Comparison of ENCODE assay signal across 1 cellular context in the genomic region with DNA sequence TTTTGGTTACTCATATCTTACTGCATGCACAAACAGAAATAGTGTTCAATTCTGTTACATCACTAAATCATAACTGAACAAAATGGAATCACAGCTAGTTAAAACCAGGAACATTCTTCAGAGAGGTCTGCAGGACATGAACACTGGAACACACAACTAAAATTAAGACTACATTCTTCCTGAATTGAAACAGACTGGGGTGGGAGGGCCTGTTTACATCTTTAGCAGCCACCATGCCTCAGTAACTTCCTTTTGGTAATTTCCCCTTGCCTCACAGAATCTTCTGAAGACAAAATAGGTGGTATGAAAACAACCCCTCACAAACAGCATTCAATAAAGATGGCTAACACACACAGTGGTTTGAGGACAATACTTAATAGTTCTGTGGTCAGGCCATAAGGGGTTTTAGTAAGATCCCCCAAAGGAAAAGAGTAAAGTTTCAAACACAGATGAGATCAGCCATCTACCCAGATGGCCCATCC.
TF ChIP-seq lines count a peak whose summit lies in the region.

No MANE protein-coding gene starts in this region.

TF ChIP-seq in GM12878, 131 proteins besides CTCF, POLR2A, EP300 and RAD21 (continued from another document and continues in another):
- TF ChIP-seq ZBTB11 (CRISPR knock-in tag; IDR thresholded peaks at IDR 0.05) (no peak), EZH2 (IDR thresholded peaks at IDR 0.05; ENCODE audit: borderline replicate concordance, control insufficient read depth, low read depth, low read length) (no peak), CEBPB (IDR thresholded peaks at IDR 0.05; ENCODE audit: borderline replicate concordance in 1 of 2, low read depth in 2 of 2, low read length in 2 of 2) (no peak), MXI1 (IDR thresholded peaks at IDR 0.05; ENCODE audit: low read depth, low read length) (no peak), IKZF2 (IDR thresholded peaks at IDR 0.05) (peak; percentile 19 to 68; a peak in 1 of 4 replicates), SREBF1 (IDR thresholded peaks at IDR 0.05; ENCODE audit: low read length) (no peak), SREBF2 (IDR thresholded peaks at IDR 0.05; ENCODE audit: low read length) (no peak), PML (IDR thresholded peaks at IDR 0.05; ENCODE audit: low read length) (no peak), NR2C1 (IDR thresholded peaks at IDR 0.05) (no peak), BMI1 (IDR thresholded peaks at IDR 0.05; ENCODE audit: borderline replicate concordance) (no peak), ZNF687 (IDR thresholded peaks at IDR 0.05) (peak; percentile 56; the same call in 1 of the 2 replicates), IRF4 (IDR thresholded peaks at IDR 0.05; ENCODE audit: low read depth, low read length) (no peak), NR2C2 (IDR thresholded peaks at IDR 0.05; ENCODE audit: borderline replicate concordance, control insufficient read depth, insufficient read length, low read depth) (no peak), HCFC1 (IDR thresholded peaks at IDR 0.05; ENCODE audit: low read length) (no peak), SMC3 (IDR thresholded peaks at IDR 0.05; ENCODE audit: borderline replicate concordance, low read length) (no peak), ZNF384 (IDR thresholded peaks at IDR 0.05; ENCODE audit: borderline replicate concordance, low read depth, low read length) (no peak), HDAC2 (IDR thresholded peaks at IDR 0.05) (no peak), TAF1 (IDR thresholded peaks at IDR 0.05; ENCODE audit: borderline replicate concordance, low read depth, low read length) (no peak), RELA (IDR thresholded peaks at IDR 0.05; ENCODE audit: borderline replicate concordance, partially characterized antibody) (no peak)
- TF ChIP-seq, protein P1, sequence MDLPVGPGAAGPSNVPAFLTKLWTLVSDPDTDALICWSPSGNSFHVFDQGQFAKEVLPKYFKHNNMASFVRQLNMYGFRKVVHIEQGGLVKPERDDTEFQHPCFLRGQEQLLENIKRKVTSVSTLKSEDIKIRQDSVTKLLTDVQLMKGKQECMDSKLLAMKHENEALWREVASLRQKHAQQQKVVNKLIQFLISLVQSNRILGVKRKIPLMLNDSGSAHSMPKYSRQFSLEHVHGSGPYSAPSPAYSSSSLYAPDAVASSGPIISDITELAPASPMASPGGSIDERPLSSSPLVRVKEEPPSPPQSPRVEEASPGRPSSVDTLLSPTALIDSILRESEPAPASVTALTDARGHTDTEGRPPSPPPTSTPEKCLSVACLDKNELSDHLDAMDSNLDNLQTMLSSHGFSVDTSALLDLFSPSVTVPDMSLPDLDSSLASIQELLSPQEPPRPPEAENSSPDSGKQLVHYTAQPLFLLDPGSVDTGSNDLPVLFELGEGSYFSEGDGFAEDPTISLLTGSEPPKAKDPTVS (IDR thresholded peaks at IDR 0.05; ENCODE audit: low read depth, low read length): no peak
- TF ChIP-seq, protein P2, sequence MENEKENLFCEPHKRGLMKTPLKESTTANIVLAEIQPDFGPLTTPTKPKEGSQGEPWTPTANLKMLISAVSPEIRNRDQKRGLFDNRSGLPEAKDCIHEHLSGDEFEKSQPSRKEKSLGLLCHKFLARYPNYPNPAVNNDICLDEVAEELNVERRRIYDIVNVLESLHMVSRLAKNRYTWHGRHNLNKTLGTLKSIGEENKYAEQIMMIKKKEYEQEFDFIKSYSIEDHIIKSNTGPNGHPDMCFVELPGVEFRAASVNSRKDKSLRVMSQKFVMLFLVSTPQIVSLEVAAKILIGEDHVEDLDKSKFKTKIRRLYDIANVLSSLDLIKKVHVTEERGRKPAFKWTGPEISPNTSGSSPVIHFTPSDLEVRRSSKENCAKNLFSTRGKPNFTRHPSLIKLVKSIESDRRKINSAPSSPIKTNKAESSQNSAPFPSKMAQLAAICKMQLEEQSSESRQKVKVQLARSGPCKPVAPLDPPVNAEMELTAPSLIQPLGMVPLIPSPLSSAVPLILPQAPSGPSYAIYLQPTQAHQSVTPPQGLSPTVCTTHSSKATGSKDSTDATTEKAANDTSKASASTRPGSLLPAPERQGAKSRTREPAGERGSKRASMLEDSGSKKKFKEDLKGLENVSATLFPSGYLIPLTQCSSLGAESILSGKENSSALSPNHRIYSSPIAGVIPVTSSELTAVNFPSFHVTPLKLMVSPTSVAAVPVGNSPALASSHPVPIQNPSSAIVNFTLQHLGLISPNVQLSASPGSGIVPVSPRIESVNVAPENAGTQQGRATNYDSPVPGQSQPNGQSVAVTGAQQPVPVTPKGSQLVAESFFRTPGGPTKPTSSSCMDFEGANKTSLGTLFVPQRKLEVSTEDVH (IDR thresholded peaks at IDR 0.05; ENCODE audit: low read depth, partially characterized antibody): no peak
- TF ChIP-seq, protein P3, sequence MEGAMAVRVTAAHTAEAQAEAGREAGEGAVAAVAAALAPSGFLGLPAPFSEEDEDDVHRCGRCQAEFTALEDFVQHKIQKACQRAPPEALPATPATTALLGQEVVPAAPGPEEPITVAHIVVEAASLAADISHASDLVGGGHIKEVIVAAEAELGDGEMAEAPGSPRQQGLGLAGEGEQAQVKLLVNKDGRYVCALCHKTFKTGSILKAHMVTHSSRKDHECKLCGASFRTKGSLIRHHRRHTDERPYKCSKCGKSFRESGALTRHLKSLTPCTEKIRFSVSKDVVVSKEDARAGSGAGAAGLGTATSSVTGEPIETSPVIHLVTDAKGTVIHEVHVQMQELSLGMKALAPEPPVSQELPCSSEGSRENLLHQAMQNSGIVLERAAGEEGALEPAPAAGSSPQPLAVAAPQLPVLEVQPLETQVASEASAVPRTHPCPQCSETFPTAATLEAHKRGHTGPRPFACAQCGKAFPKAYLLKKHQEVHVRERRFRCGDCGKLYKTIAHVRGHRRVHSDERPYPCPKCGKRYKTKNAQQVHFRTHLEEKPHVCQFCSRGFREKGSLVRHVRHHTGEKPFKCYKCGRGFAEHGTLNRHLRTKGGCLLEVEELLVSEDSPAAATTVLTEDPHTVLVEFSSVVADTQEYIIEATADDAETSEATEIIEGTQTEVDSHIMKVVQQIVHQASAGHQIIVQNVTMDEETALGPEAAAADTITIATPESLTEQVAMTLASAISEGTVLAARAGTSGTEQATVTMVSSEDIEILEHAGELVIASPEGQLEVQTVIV (IDR thresholded peaks at IDR 0.05; ENCODE audit: borderline replicate concordance, partially characterized antibody): no peak
- TF ChIP-seq, protein P4, sequence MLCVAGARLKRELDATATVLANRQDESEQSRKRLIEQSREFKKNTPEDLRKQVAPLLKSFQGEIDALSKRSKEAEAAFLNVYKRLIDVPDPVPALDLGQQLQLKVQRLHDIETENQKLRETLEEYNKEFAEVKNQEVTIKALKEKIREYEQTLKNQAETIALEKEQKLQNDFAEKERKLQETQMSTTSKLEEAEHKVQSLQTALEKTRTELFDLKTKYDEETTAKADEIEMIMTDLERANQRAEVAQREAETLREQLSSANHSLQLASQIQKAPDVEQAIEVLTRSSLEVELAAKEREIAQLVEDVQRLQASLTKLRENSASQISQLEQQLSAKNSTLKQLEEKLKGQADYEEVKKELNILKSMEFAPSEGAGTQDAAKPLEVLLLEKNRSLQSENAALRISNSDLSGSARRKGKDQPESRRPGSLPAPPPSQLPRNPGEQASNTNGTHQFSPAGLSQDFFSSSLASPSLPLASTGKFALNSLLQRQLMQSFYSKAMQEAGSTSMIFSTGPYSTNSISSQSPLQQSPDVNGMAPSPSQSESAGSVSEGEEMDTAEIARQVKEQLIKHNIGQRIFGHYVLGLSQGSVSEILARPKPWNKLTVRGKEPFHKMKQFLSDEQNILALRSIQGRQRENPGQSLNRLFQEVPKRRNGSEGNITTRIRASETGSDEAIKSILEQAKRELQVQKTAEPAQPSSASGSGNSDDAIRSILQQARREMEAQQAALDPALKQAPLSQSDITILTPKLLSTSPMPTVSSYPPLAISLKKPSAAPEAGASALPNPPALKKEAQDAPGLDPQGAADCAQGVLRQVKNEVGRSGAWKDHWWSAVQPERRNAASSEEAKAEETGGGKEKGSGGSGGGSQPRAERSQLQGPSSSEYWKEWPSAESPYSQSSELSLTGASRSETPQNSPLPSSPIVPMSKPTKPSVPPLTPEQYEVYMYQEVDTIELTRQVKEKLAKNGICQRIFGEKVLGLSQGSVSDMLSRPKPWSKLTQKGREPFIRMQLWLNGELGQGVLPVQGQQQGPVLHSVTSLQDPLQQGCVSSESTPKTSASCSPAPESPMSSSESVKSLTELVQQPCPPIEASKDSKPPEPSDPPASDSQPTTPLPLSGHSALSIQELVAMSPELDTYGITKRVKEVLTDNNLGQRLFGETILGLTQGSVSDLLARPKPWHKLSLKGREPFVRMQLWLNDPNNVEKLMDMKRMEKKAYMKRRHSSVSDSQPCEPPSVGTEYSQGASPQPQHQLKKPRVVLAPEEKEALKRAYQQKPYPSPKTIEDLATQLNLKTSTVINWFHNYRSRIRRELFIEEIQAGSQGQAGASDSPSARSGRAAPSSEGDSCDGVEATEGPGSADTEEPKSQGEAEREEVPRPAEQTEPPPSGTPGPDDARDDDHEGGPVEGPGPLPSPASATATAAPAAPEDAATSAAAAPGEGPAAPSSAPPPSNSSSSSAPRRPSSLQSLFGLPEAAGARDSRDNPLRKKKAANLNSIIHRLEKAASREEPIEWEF (IDR thresholded peaks at IDR 0.05; ENCODE audit: insufficient replicate concordance, low read depth, low read length): no peak
- TF ChIP-seq, protein P5, sequence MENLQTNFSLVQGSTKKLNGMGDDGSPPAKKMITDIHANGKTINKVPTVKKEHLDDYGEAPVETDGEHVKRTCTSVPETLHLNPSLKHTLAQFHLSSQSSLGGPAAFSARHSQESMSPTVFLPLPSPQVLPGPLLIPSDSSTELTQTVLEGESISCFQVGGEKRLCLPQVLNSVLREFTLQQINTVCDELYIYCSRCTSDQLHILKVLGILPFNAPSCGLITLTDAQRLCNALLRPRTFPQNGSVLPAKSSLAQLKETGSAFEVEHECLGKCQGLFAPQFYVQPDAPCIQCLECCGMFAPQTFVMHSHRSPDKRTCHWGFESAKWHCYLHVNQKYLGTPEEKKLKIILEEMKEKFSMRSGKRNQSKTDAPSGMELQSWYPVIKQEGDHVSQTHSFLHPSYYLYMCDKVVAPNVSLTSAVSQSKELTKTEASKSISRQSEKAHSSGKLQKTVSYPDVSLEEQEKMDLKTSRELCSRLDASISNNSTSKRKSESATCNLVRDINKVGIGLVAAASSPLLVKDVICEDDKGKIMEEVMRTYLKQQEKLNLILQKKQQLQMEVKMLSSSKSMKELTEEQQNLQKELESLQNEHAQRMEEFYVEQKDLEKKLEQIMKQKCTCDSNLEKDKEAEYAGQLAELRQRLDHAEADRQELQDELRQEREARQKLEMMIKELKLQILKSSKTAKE (IDR thresholded peaks at IDR 0.05; ENCODE audit: low read depth, poor library complexity, severe bottlenecking): no peak
